8 cellular contexts compared by ENCODE assay signal in the genomic region with DNA sequence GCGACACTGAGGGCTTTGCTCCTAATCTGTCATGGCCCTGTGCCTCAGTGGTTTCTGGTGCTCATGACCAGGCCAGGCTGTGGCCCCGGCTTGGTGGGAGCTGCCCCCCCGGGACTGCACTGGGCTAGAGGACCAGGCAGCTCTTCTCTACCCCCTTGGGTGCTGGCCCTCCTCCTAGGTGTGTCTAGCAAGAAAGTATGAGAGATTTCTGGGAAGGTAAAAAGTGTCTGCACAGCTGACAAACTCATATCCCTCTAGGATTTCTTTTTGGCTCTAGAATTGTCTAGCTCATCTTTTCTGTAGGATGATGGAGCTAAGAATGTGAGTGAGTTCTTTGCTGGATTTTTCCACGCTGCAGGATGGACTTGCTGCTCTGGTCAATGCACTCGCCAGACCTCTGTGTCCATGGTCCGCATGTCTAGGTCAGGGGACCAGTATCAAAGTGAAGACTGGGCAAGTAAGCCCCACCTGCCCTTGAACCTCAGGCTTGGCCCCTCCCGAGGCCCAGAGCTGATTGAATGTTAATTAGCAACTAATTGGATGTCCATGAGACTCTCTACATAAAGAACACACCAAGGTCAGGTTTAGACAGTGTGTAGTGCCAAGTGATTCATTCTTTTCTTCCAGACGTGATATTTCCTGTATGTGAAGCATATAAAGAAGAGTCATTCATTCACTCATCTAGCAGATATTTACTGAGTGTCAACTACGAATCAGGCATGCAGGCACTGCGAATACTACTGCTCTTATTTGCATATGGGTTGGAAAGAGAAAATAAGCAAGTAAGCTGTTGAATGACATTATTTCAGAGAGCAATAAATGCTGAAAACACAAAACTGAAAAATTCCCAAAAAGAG. TPM values are rescaled to one million over a fixed set of nuclear protein-coding genes. Genes with fewer than 3 reads are reported as not detected.
DNase-seq lines count a peak whose midpoint lies in the region; ATAC-seq and TF ChIP-seq lines count a peak whose summit lies in the region.

No MANE protein-coding gene starts in this region.

- peak; percentile 33 for DNase-seq in COLO829 (ENCODE audit: low spot score)
- peak; percentile 26 for DNase-seq in IMR-90
- DNase-seq in central memory CD8-positive, alpha-beta T cell (ENCODE audit: low spot score in 2 of 2): no peak
- no peak for DNase-seq in naive B cell
- no peak for DNase-seq in UCSD-AML1 (lab: John Stamatoyannopoulos, UW; ENCODE audit: unreplicated experiment)
- no peak for DNase-seq in NCI-H1436 treated with DMSO at 0.1 percent for 48 hours (lab: John Stamatoyannopoulos, UW)
- DNase-seq in OCI-M1 (lab: John Stamatoyannopoulos, UW): no peak

- intact Hi-C loops in IMR-90 (cut with micrococcal nuclease): no loop called here

- H3K56ac ChIP-seq in IMR-90 (ENCODE audit: extremely low read depth, insufficient read depth, low read length): no peak overlapping the region

- no peak for TF ChIP-seq RAD21 in IMR-90 (IDR thresholded peaks at IDR 0.05; ENCODE audit: low read length)

- no peak overlapping the region for H3K4me2 ChIP-seq in IMR-90 (ENCODE audit: low read depth, low read length)

- peaks cover 2% of the 10 kb centered on the region for H3K36me3 Mint-ChIP-seq in central memory CD8-positive, alpha-beta T cell (ENCODE audit: insufficient read depth)
- peaks cover 0 to 4% of the 10 kb centered on the region in 2 donors for H3K36me3 Mint-ChIP-seq in naive B cell

- in situ Hi-C loops in IMR-90 (cut with MboI; ENCODE audit: low sequenced_read_pairs): no loop called here

- no peaks in the 10 kb centered on the region for H3K36me3 ChIP-seq in IMR-90 (ENCODE audit: control insufficient read depth, insufficient read depth, low read length)

- no peak overlapping the region for H3K27ac ChIP-seq in IMR-90 (ENCODE audit: insufficient read depth, low read length)

- dilution Hi-C loops in IMR-90 (cut with HindIII; ENCODE audit: low sequenced_read_pairs, unreplicated experiment): no loop called here

- H3K4me1 ChIP-seq in IMR-90 (ENCODE audit: control insufficient read depth, insufficient read depth, low read length): no peaks in the 10 kb centered on the region; the same call in 1 of the 2 replicates

- CTCF ChIA-PET in IMR-90 (lab: Yijun Ruan, JAX): interaction anchor here (0.5 to 1.0 kb wide), 2 partner anchors 34 to 231 kb away, joined by 3 read pairs; no protein-coding TSS in a partner anchor

- no peaks in the 10 kb centered on the region for H4K20me1 ChIP-seq in IMR-90 (ENCODE audit: insufficient read depth, low read length)

- peaks cover 30% of the 10 kb centered on the region for H3K4me1 Mint-ChIP-seq in central memory CD8-positive, alpha-beta T cell
- peaks cover 17 to 24% (median 19%) of the 10 kb centered on the region in 3 donors for H3K4me1 Mint-ChIP-seq in naive B cell

- WGBS in IMR-90 (ENCODE audit: extremely low coverage in 2 of 2, insufficient read length in 1 of 2), 2 experiments: no CpG with 5 or more reads among the region's 10 CpGs

- H2BK20ac ChIP-seq in IMR-90 (ENCODE audit: low read depth, low read length): no peak overlapping the region

- no peak overlapping the region for H2BK15ac ChIP-seq in IMR-90 (ENCODE audit: low read depth, low read length)

- H2AFZ ChIP-seq in IMR-90 (replicated peaks; ENCODE audit: low read length, poor library complexity): no peak overlapping the region

- no peak overlapping the region for H3K14ac ChIP-seq in IMR-90 (replicated peaks; ENCODE audit: low read depth, low read length)

- H3K23ac ChIP-seq in IMR-90 (ENCODE audit: low read depth, low read length): no peak overlapping the region

- no TSS peak for BruUV-seq in IMR-90 (replicated peaks; lab: Mats Ljungman, UMichigan)

- H2BK120ac ChIP-seq in IMR-90 (ENCODE audit: low read depth, low read length): no peak overlapping the region

- H2AK5ac ChIP-seq in IMR-90 (ENCODE audit: low read depth, low read length): no peak overlapping the region

- no peaks in the 10 kb centered on the region for H3K27me3 Mint-ChIP-seq in central memory CD8-positive, alpha-beta T cell
- no peaks in the 10 kb centered on the region for H3K27me3 Mint-ChIP-seq in naive B cell

- H4K5ac ChIP-seq in IMR-90 (ENCODE audit: low read depth, low read length): no peak overlapping the region

- no peak overlapping the region for H3K18ac ChIP-seq in IMR-90 (ENCODE audit: low read depth, low read length)

- POLR2A ChIA-PET in IMR-90 (lab: Charles Lee; ENCODE audit: unreplicated experiment): no interaction called here

- H4K8ac ChIP-seq in IMR-90 (ENCODE audit: low read depth in 2 of 2, low read length in 2 of 2): no peak overlapping the region

- no peak overlapping the region for H2BK5ac ChIP-seq in IMR-90 (ENCODE audit: low read depth, low read length, poor library complexity, severe bottlenecking)

- TF ChIP-seq POLR2A in IMR-90 (IDR thresholded peaks at IDR 0.05; ENCODE audit: low read depth, low read length): no peak

- H3K79me1 ChIP-seq in IMR-90 (ENCODE audit: low read depth in 1 of 2, low read length in 2 of 2): no peaks in the 10 kb centered on the region

- no peaks in the 10 kb centered on the region for H3K9me3 ChIP-seq in IMR-90 (ENCODE audit: control insufficient read depth, insufficient read depth, low read length)

- no peak overlapping the region for H4K91ac ChIP-seq in IMR-90 (ENCODE audit: insufficient read depth, low read depth, low read length)

- H3K4ac ChIP-seq in IMR-90 (ENCODE audit: low read depth, low read length): no peak overlapping the region

- peak overlapping the region; percentile 49 for H3K27ac Mint-ChIP-seq in central memory CD8-positive, alpha-beta T cell (ENCODE audit: low read depth)
- H3K27ac Mint-ChIP-seq in naive B cell: peak overlapping the region in 4 of 6 donors; percentile 59 to 89 (median 72)

- no peak; the same call in 1 of the 2 replicates for ATAC-seq in IMR-90 (ENCODE audit: low read depth)
- no peak for ATAC-seq in central memory CD8-positive, alpha-beta T cell (replicated peaks; ENCODE audit: extremely low read depth, poor library complexity, severe bottlenecking)
- ATAC-seq in naive B cell (ENCODE audit: low read depth in 2 of 2): no peak
- no peak for ATAC-seq in GM21528 (IDR thresholded peaks at IDR 0.05; ENCODE audit: low FRiP score, unreplicated experiment)

- H3K27me3 ChIP-seq in IMR-90 (ENCODE audit: control insufficient read depth, insufficient read depth, low read length): peaks cover 23% of the 10 kb centered on the region

- H3K4me3 ChIP-seq in IMR-90 (ENCODE audit: insufficient read depth, low read depth, low read length): no peak overlapping the region

- no peaks in the 10 kb centered on the region for H3K9me1 ChIP-seq in IMR-90 (ENCODE audit: insufficient read depth, low read length)

- peak overlapping the region; percentile 81 for H3K4me3 Mint-ChIP-seq in central memory CD8-positive, alpha-beta T cell
- peak overlapping the region; percentile 82 to 95 (median 89) for H3K4me3 Mint-ChIP-seq in naive B cell

- H2AK9ac ChIP-seq in IMR-90 (replicated peaks; ENCODE audit: low read depth, low read length, poor library complexity): no peak overlapping the region

- TF ChIP-seq CTCF in IMR-90 (conservative IDR thresholded peaks at IDR 0.05; ENCODE audit: low read depth, low read length): no peak

- no peaks in the 10 kb centered on the region for H3K9me3 Mint-ChIP-seq in central memory CD8-positive, alpha-beta T cell
- H3K9me3 Mint-ChIP-seq in naive B cell: no peaks in the 10 kb centered on the region

- H3K9ac ChIP-seq in IMR-90 (ENCODE audit: low read depth, low read length): no peak overlapping the region

TF ChIP-seq in IMR-90, 13 proteins besides CTCF, POLR2A, EP300 and RAD21:
- TF ChIP-seq CHD1 (IDR thresholded peaks at IDR 0.05; ENCODE audit: low read depth, low read length) (no peak), RFX5 (IDR thresholded peaks at IDR 0.05; ENCODE audit: low read depth, low read length) (no peak), MAZ (IDR thresholded peaks at IDR 0.05; ENCODE audit: borderline replicate concordance, low read depth, low read length) (no peak), BHLHE40 (IDR thresholded peaks at IDR 0.05; ENCODE audit: low read depth, low read length) (no peak), MXI1 (IDR thresholded peaks at IDR 0.05; ENCODE audit: borderline replicate concordance, low read depth, low read length) (no peak)

RNA-seq across cellular contexts. Expression of gene PSD4, which starts 15.6 kb away (rescaled TPM):
- 0.28 and 0.36 TPM in 2 replicates for total RNA-seq in IMR-90 (2012; rRNA removed)
- polyA plus RNA-seq in IMR-90 (2012; rRNA removed): 0.55 and 0.70 TPM in 2 replicates
- polyA plus RNA-seq in IMR-90 (2012; cell fraction: cytosol; rRNA removed): 0.48 and 0.76 TPM in 2 replicates
- 0.66 and 0.72 TPM in 2 replicates for polyA plus RNA-seq in IMR-90 (2012; cell fraction: nucleus; rRNA removed; ENCODE audit: low replicate concordance)
- polyA plus RNA-seq in naive B cell (ENCODE audit: low read depth in 6 of 6): 10 to 100 TPM; 16.2 to 47.5 (median 29.1) TPM

RNA-seq across cellular contexts. Expression of gene IL1RN, which starts 30.7 kb away (rescaled TPM):
- total RNA-seq in IMR-90 (2012; rRNA removed): not detected in 2 replicates
- polyA plus RNA-seq in IMR-90 (2012; rRNA removed) (not detected in 2 replicates), naive B cell (ENCODE audit: low read depth in 6 of 6) (under 1 TPM in 2 of 6 donors, not detected in 4; 0.14 to 0.29 TPM)
- not detected in 2 replicates for polyA plus RNA-seq in IMR-90 (2012; cell fraction: cytosol; rRNA removed)
- polyA plus RNA-seq in IMR-90 (2012; cell fraction: nucleus; rRNA removed; ENCODE audit: low replicate concordance): not detected in 2 replicates

Comparison
In these comparisons a context has a peak if more than half of its experiments do, and no peak if none do; other contexts are left out.
1. DNase-seq: peak in COLO829 (single experiment) and IMR-90 (single experiment); none in central memory CD8-positive, alpha-beta T cell (0 of 2), naive B cell (single experiment), UCSD-AML1 (single experiment), NCI-H1436 treated with DMSO at 0.1 percent for 48 hours (single experiment) and OCI-M1 (single experiment).
2. RNA of gene PSD4, which starts 15.6 kb away (polyA plus RNA-seq): 16.2 to 47.5 TPM in naive B cell; 0.48 to 0.76 TPM in IMR-90; every median in the first group is over 4 times any median in the second.